Comparison of ENCODE assay signal across 8 cellular contexts in genomic region chr10:100912609-100913469, GRCh38. TPM values are rescaled to one million over a fixed set of nuclear protein-coding genes. Genes with fewer than 3 reads are reported as not detected.
DNase-seq lines count a peak whose midpoint lies in the region; ATAC-seq and TF ChIP-seq lines count a peak whose summit lies in the region.

TSS of gene SLF2 (plus strand) at chr10:100912963. CDS start at chr10:100913111, 148 bp downstream.

- H3K4me3 ChIP-seq in AG04450 (ENCODE audit: low read depth, low read length), result peak within 1 kb of the TSS; percentile 99
- peak within 1 kb of the TSS; percentile 98 to 100 for H3K4me3 ChIP-seq in cardiac fibroblast (replicated peaks in 1 of 2; ENCODE audit: low read depth in 2 of 2, low read length in 2 of 2)
- H3K4me3 ChIP-seq in smooth muscle cell, result peak within 1 kb of the TSS; percentile 82

- ATAC-seq in GM18909 (IDR thresholded peaks at IDR 0.05; ENCODE audit: poor library complexity, unreplicated experiment) (peak; percentile 95), HG03175 (IDR thresholded peaks at IDR 0.05; ENCODE audit: unreplicated experiment) (peak; percentile 94), WTC11 (peak; percentile 97)

- peaks cover 32% of the 10 kb centered on the region for H3K4me1 Mint-ChIP-seq in WTC11

- no peaks in the 10 kb centered on the region for H3K27me3 ChIP-seq in AG04450 (ENCODE audit: control insufficient read depth, insufficient read depth, low read length)
- no peaks in the 10 kb centered on the region for H3K27me3 ChIP-seq in smooth muscle cell (ENCODE audit: low read depth)

- H3K4me1 ChIP-seq in smooth muscle cell (ENCODE audit: low read depth), result peaks cover 41% of the 10 kb centered on the region

- peaks cover 10% of the 10 kb centered on the region for H3K36me3 Mint-ChIP-seq in WTC11

- H3K9me3 ChIP-seq in AG04450 (ENCODE audit: control insufficient read depth, insufficient read depth, low read length), result peaks cover 3% of the 10 kb centered on the region; the same call in 1 of the 2 replicates
- no peaks in the 10 kb centered on the region for H3K9me3 ChIP-seq in smooth muscle cell (replicated peaks; ENCODE audit: low read depth)

- H4K20me1 ChIP-seq in smooth muscle cell (ENCODE audit: low read depth), result peaks cover 28% of the 10 kb centered on the region

- WGBS in smooth muscle cell (ENCODE audit: low lambda C conversion rate), result 1% methylated on average over 55 of the region's 71 CpGs

- peak within 1 kb of the TSS; percentile 90 for H2AFZ ChIP-seq in smooth muscle cell (ENCODE audit: low read depth)

- peak within 1 kb of the TSS; percentile 96 for H3K4me3 Mint-ChIP-seq in WTC11

- DNase-seq in AG04450 (ENCODE audit: low read depth, low spot score) (peak; percentile 96), NCI-H226 (peak; percentile 91), WTC11 (ENCODE audit: low spot score) (peak; percentile 96), cardiac fibroblast (ENCODE audit: low read depth in 2 of 2) (peak; percentile 99), iPS-NIHi7 (ENCODE audit: extremely low spot score) (peak; percentile 100), smooth muscle cell (lab: John Stamatoyannopoulos, UW; ENCODE audit: unreplicated experiment) (peak; percentile 84)

- H3K27ac ChIP-seq in AG04450 (ENCODE audit: low read depth, low read length) (peak within 1 kb of the TSS; percentile 91), smooth muscle cell (ENCODE audit: low read depth) (peak within 1 kb of the TSS; percentile 85)

- H3K79me2 ChIP-seq in smooth muscle cell (ENCODE audit: low read depth), result peaks cover 29% of the 10 kb centered on the region

- H3K27me3 Mint-ChIP-seq in WTC11 (ENCODE audit: low read depth), result no peaks in the 10 kb centered on the region

- no peaks in the 10 kb centered on the region for H3K9me3 Mint-ChIP-seq in WTC11

- peak within 1 kb of the TSS; percentile 67 for H3K9ac ChIP-seq in smooth muscle cell (ENCODE audit: low read depth)

- H3K4me2 ChIP-seq in smooth muscle cell, result peak within 1 kb of the TSS; percentile 92

- H3F3A ChIP-seq in smooth muscle cell (ENCODE audit: low read depth), result peaks cover 10% of the 10 kb centered on the region

- POLR2A ChIA-PET in AG04450 (lab: Yijun Ruan, JAX) (interaction anchor here (0.8 to 1.8 kb wide), 5 partner anchors 16 to 542 kb away, joined by 3 to 7 read pairs (median 3); no protein-coding TSS in a partner anchor), WTC11 (lab: Charles Lee) (interaction anchor here (0.7 to 0.9 kb wide), 3 partner anchors 10 to 363 kb away, joined by 3 to 6 read pairs (median 5); no protein-coding TSS in a partner anchor)

- H3K36me3 ChIP-seq in smooth muscle cell (ENCODE audit: low read depth), result peaks cover 16% of the 10 kb centered on the region

- CTCF ChIA-PET in AG04450 (lab: Charles Lee) (no interaction called here), WTC11 (lab: Charles Lee) (interaction anchor here (0.7 to 3.2 kb wide), 15 partner anchors 15 to 377 kb away, joined by 3 to 13 read pairs (median 5); partner anchors contain the start of genes HIF1AN and SEMA4G)

- peak within 1 kb of the TSS; percentile 96 for H3K27ac Mint-ChIP-seq in WTC11

- TF ChIP-seq CTCF in AG04450 (IDR thresholded peaks at IDR 0.05; ENCODE audit: low read depth, low read length) (no peak), WTC11 (IDR thresholded peaks at IDR 0.05) (no peak), cardiac fibroblast (IDR thresholded peaks at IDR 0.05; ENCODE audit: low read depth, low read length) (no peak), smooth muscle cell (IDR thresholded peaks at IDR 0.05; ENCODE audit: borderline replicate concordance, insufficient read depth, poor library complexity, severe bottlenecking) (no peak)

TF ChIP-seq in WTC11, 78 proteins besides CTCF, POLR2A, EP300 and RAD21 (continues in another document):
- TF ChIP-seq, protein P1, sequence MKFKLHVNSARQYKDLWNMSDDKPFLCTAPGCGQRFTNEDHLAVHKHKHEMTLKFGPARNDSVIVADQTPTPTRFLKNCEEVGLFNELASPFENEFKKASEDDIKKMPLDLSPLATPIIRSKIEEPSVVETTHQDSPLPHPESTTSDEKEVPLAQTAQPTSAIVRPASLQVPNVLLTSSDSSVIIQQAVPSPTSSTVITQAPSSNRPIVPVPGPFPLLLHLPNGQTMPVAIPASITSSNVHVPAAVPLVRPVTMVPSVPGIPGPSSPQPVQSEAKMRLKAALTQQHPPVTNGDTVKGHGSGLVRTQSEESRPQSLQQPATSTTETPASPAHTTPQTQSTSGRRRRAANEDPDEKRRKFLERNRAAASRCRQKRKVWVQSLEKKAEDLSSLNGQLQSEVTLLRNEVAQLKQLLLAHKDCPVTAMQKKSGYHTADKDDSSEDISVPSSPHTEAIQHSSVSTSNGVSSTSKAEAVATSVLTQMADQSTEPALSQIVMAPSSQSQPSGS (CRISPR knock-in tag; IDR thresholded peaks at IDR 0.05; ENCODE audit: borderline replicate concordance, low read depth), result no peak
- peak; percentile 30; the same call in 1 of the 2 replicates for TF ChIP-seq CREM (CRISPR knock-in tag; IDR thresholded peaks at IDR 0.05)
- peak; percentile 25; the same call in 1 of the 2 replicates for TF ChIP-seq TEAD4 (CRISPR knock-in tag; IDR thresholded peaks at IDR 0.05)
- TF ChIP-seq E2F1 (CRISPR knock-in tag; IDR thresholded peaks at IDR 0.05), result peak; percentile 64
- TF ChIP-seq, protein P2, sequence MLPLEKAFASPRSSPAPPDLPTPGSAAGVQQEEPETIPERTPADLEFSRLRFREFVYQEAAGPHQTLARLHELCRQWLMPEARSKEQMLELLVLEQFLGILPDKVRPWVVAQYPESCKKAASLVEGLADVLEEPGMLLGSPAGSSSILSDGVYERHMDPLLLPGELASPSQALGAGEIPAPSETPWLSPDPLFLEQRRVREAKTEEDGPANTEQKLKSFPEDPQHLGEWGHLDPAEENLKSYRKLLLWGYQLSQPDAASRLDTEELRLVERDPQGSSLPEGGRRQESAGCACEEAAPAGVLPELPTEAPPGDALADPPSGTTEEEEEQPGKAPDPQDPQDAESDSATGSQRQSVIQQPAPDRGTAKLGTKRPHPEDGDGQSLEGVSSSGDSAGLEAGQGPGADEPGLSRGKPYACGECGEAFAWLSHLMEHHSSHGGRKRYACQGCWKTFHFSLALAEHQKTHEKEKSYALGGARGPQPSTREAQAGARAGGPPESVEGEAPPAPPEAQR (CRISPR knock-in tag; IDR thresholded peaks at IDR 0.05), result no peak
- no peak; the same call in none of the 2 replicates for TF ChIP-seq MYBL2 (CRISPR knock-in tag; IDR thresholded peaks at IDR 0.05)
- peak; percentile 28; the same call in 1 of the 2 replicates for TF ChIP-seq ETV6 (CRISPR knock-in tag; IDR thresholded peaks at IDR 0.05)
- TF ChIP-seq TCF7 (CRISPR knock-in tag; IDR thresholded peaks at IDR 0.05; ENCODE audit: low read depth), result no peak
- TF ChIP-seq NFYB (CRISPR knock-in tag; conservative IDR thresholded peaks at IDR 0.05; ENCODE audit: low read depth), result peak; percentile 78
- TF ChIP-seq NR2C2 (CRISPR knock-in tag; IDR thresholded peaks at IDR 0.05), result 0 out of 2 replicates have a peak, but pooled peaks have one; percentile 35
- TF ChIP-seq, protein P3, sequence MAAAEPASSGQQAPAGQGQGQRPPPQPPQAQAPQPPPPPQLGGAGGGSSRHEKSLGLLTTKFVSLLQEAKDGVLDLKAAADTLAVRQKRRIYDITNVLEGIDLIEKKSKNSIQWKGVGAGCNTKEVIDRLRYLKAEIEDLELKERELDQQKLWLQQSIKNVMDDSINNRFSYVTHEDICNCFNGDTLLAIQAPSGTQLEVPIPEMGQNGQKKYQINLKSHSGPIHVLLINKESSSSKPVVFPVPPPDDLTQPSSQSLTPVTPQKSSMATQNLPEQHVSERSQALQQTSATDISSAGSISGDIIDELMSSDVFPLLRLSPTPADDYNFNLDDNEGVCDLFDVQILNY (CRISPR knock-in tag; IDR thresholded peaks at IDR 0.05), result peak; percentile 84
- TF ChIP-seq CBFB (CRISPR knock-in tag; IDR thresholded peaks at IDR 0.05; ENCODE audit: low read depth), result no peak
- TF ChIP-seq, protein P4, sequence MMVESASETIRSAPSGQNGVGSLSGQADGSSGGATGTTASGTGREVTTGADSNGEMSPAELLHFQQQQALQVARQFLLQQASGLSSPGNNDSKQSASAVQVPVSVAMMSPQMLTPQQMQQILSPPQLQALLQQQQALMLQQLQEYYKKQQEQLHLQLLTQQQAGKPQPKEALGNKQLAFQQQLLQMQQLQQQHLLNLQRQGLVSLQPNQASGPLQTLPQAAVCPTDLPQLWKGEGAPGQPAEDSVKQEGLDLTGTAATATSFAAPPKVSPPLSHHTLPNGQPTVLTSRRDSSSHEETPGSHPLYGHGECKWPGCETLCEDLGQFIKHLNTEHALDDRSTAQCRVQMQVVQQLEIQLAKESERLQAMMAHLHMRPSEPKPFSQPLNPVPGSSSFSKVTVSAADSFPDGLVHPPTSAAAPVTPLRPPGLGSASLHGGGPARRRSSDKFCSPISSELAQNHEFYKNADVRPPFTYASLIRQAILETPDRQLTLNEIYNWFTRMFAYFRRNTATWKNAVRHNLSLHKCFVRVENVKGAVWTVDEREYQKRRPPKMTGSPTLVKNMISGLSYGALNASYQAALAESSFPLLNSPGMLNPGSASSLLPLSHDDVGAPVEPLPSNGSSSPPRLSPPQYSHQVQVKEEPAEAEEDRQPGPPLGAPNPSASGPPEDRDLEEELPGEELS (CRISPR knock-in tag; IDR thresholded peaks at IDR 0.05), result peak; percentile 65; the same call in 1 of the 2 replicates

RNA-seq across cellular contexts. Expression of gene SLF2, which starts in this region (rescaled TPM):
- polyA plus RNA-seq in AG04450 (2011; rRNA removed) (15.0 and 19.0 TPM in 2 replicates), smooth muscle cell (8.1 and 9.0 TPM in 2 replicates)
- 22.9 and 38.0 TPM in 2 replicates for polyA minus RNA-seq in AG04450 (2011; rRNA and poly(A)+ RNA removed)
- total RNA-seq in WTC11 (2021) (14.3 to 17.3 TPM (median 16.8 TPM) in 3 replicates), smooth muscle cell (24.3 and 24.9 TPM in 2 replicates)

Comparison
In these comparisons a context has a peak if more than half of its experiments do, and no peak if none do; other contexts are left out.
1. Peak in every context shown above with its lines: DNase-seq, ATAC-seq, H3K4me3 ChIP-seq and H3K27ac ChIP-seq.